17 cellular contexts compared by ENCODE assay signal in genomic region chr16:84080378-84080777, GRCh38. TPM values are rescaled to one million over a fixed set of nuclear protein-coding genes. Genes with fewer than 3 reads are reported as not detected.
"Had no signal": no experiment of that assay in that cellular context is flagged by ENCODE, and none has a peak within 500 bp of the region (broad histone marks: within the 10 kb centered on the region; RNA-seq: fewer than 3 reads in every experiment).

No MANE protein-coding gene starts in this region.

- H3K27ac ChIP-seq: neural progenitor cell had no signal

- ATAC-seq: activated CD4-positive, CD25-positive, alpha-beta regulatory T cell treated with anti-CD3 and anti-CD28 coated beads, Interleukin-2, amount 50 U/mL, for 24 hours; activated CD8-positive, alpha-beta memory T cell treated with anti-CD3 and anti-CD28 coated beads, Interleukin-2, amount 10 ng/mL, durations not matched to agents 7 days and 5 days; activated T-cell treated with anti-CD3 and anti-CD28 coated beads, Interleukin-2, amount 50 U/mL, for 4 hours; left colon; stimulated activated naive B cell treated with anti-CD40 and anti-IgM and Interleukin-4, amounts not matched to agents 10 μg/mL and 1 μg/mL and 100 μg/mL, for 72 hours had no signal

- H3K27me3 Mint-ChIP-seq: activated CD8-positive, alpha-beta memory T cell treated with anti-CD3 and anti-CD28 coated beads, Interleukin-2, amount 10 ng/mL, durations not matched to agents 7 days and 5 days; central memory CD8-positive, alpha-beta T cell; memory B cell; stimulated activated naive B cell treated with anti-CD40 and anti-IgM and Interleukin-4, amounts not matched to agents 10 μg/mL and 1 μg/mL and 100 μg/mL, for 72 hours had no signal

- H3K4me1 ChIP-seq: neural progenitor cell had no signal

- H3K27me3 ChIP-seq: neural progenitor cell had no signal

- H3K4me3 ChIP-seq: neural progenitor cell had no signal

- FAIRE-seq: astrocyte, small intestine had no signal

- H3K4me3 Mint-ChIP-seq: activated CD8-positive, alpha-beta memory T cell treated with anti-CD3 and anti-CD28 coated beads, Interleukin-2, amount 10 ng/mL, durations not matched to agents 7 days and 5 days; activated T-cell treated with anti-CD3 and anti-CD28 coated beads, Interleukin-2, amount 50 U/mL, for 4 hours; central memory CD8-positive, alpha-beta T cell; memory B cell; neural progenitor cell; stimulated activated naive B cell treated with anti-CD40 and anti-IgM and Interleukin-4, amounts not matched to agents 10 μg/mL and 1 μg/mL and 100 μg/mL, for 72 hours had no signal

- H3K36me3 ChIP-seq: neural progenitor cell had no signal

- H3K9me3 Mint-ChIP-seq: activated T-cell treated with anti-CD3 and anti-CD28 coated beads, Interleukin-2, amount 50 U/mL, for 4 hours; central memory CD8-positive, alpha-beta T cell; memory B cell; neural progenitor cell; stimulated activated naive B cell treated with anti-CD40 and anti-IgM and Interleukin-4, amounts not matched to agents 10 μg/mL and 1 μg/mL and 100 μg/mL, for 72 hours had no signal

- H3K4me1 Mint-ChIP-seq: neural progenitor cell had no signal

- DNase-seq: activated CD8-positive, alpha-beta memory T cell treated with anti-CD3 and anti-CD28 coated beads, Interleukin-2, amount 10 ng/mL, durations not matched to agents 7 days and 5 days; activated gamma-delta T cell; activated T-cell treated with anti-CD3 and anti-CD28 coated beads, Interleukin-2, amount 50 U/mL, for 4 hours; cortex of kidney; effector memory CD4-positive, alpha-beta T cell; erythroblast; left colon; SIG-M5; small intestine; stimulated activated naive B cell treated with anti-CD40 and anti-IgM and Interleukin-4, amounts not matched to agents 10 μg/mL and 1 μg/mL and 100 μg/mL, for 72 hours; T-helper 2 cell; trophoblast cell had no signal

- H3K27ac Mint-ChIP-seq: activated CD8-positive, alpha-beta memory T cell treated with anti-CD3 and anti-CD28 coated beads, Interleukin-2, amount 10 ng/mL, durations not matched to agents 7 days and 5 days; memory B cell; neural progenitor cell; stimulated activated naive B cell treated with anti-CD40 and anti-IgM and Interleukin-4, amounts not matched to agents 10 μg/mL and 1 μg/mL and 100 μg/mL, for 72 hours had no signal

RNA-seq across cellular contexts. Expression of gene SLC38A8, which starts 37.8 kb away (rescaled TPM):
- total RNA-seq: activated CD8-positive, alpha-beta memory T cell treated with anti-CD3 and anti-CD28 coated beads, Interleukin-2, amount 10 ng/mL, durations not matched to agents 7 days and 5 days; activated T-cell treated with anti-CD3 and anti-CD28 coated beads, Interleukin-2, amount 50 U/mL, for 4 hours; astrocyte; left colon had no signal
